10 cellular contexts compared by ENCODE assay signal in the genomic region with DNA sequence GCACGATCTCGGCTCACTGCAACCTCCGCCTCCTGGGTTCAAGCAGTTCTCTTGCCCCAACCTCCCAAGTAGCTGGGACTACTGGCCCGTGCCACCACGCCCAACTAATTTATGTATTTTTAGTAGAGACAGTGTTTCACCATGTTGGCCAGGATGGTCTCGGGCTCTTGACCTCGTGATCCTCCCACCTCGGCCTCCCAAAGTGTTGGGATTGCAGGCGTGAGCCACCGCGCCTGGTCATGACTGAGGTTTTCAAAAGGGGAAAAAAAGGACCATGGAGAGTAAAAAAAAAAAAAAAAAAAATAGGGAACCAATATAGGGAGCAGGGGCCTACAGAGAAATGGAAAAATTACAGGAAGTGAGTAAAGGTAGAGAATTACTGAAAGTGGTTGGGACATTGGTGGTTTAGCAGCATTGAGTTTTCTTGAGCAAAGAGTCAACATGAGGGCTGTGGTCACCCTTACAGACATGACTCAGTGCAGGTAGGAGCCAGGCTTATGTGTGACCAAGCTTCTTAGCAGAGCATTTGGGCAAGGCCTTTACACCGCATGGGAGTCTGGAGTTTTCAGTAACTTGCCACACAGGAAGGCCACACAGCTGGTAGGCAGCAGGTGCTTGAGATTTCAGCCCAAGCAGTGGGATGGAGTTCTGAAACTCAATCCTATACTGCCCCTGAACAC.
DNase-seq lines count a peak whose midpoint lies in the region; ATAC-seq and TF ChIP-seq lines count a peak whose summit lies in the region.
"Had no signal": no experiment of that assay in that cellular context is flagged by ENCODE, and none has a peak within 500 bp of the region (broad histone marks: within the 10 kb centered on the region; RNA-seq: fewer than 3 reads in every experiment).

No MANE protein-coding gene starts in this region.

- H3K27me3 Mint-ChIP-seq in Calu3 (ENCODE audit: unreplicated experiment), result no peaks in the 10 kb centered on the region
- H3K27me3 Mint-ChIP-seq: CD4-positive, CD25-positive, alpha-beta regulatory T cell had no signal

- H3K9me3 ChIP-seq in upper lobe of right lung, result no peaks in the 10 kb centered on the region
- H3K9me3 ChIP-seq: MG63 had no signal

- no peaks in the 10 kb centered on the region for H3K4me1 ChIP-seq in upper lobe of right lung

- no peaks in the 10 kb centered on the region for H3K36me3 ChIP-seq in upper lobe of right lung
- H3K36me3 ChIP-seq: MG63 had no signal

- TF ChIP-seq CTCF in upper lobe of right lung (IDR thresholded peaks at IDR 0.05) (no peak), Calu3 (IDR thresholded peaks at IDR 0.05; ENCODE audit: unreplicated experiment) (no peak)

- no peak overlapping the region for H3K4me3 ChIP-seq in upper lobe of right lung
- H3K4me3 ChIP-seq: MG63 had no signal

- no peak overlapping the region for H3K27ac ChIP-seq in upper lobe of right lung

- CTCF ChIA-PET in Calu3 (lab: Charles Lee), result no interaction called here

- no peaks in the 10 kb centered on the region for H3K36me3 Mint-ChIP-seq in Calu3 (ENCODE audit: insufficient read depth, unreplicated experiment)
- H3K36me3 Mint-ChIP-seq: CD4-positive, CD25-positive, alpha-beta regulatory T cell had no signal

- no peaks in the 10 kb centered on the region for H3K27me3 ChIP-seq in upper lobe of right lung
- H3K27me3 ChIP-seq: MG63 had no signal

- H3K27ac Mint-ChIP-seq in Calu3 (ENCODE audit: unreplicated experiment), result no peak overlapping the region

- BruUV-seq in Calu3 (replicated peaks; lab: Mats Ljungman, UMichigan), result no TSS peak

- peaks cover 10% of the 10 kb centered on the region for H3K9me3 Mint-ChIP-seq in Calu3 (ENCODE audit: low read depth, unreplicated experiment)
- H3K9me3 Mint-ChIP-seq: CD4-positive, CD25-positive, alpha-beta regulatory T cell had no signal

- ATAC-seq in HG02884 (IDR thresholded peaks at IDR 0.05; ENCODE audit: unreplicated experiment) (peak; percentile 59), upper lobe of right lung (peak; percentile 72)

- peak; percentile 1 to 5 (median 2) for DNase-seq in stimulated activated CD4-positive, alpha-beta T cell treated with anti-CD3 and anti-CD28 coated beads, Interleukin-12 subunit alpha, Interleukin-12 subunit beta, amount 100 ng/mL, for 48 hours (ENCODE audit: low read depth in 2 of 3, low spot score in 1 of 3)
- DNase-seq in stimulated activated CD4-positive, alpha-beta T cell treated with anti-CD3 and anti-CD28 coated beads, Interleukin-4, amount 100 ng/mL, for 24 hours, result no peak
- peak; percentile 26 for DNase-seq in RPMI7951 (ENCODE audit: low read depth)
- DNase-seq in upper lobe of right lung, result peak; percentile 76
- no peak for DNase-seq in DMS 273 treated with DMSO at 0.1 percent for 48 hours (lab: John Stamatoyannopoulos, UW)
- no peak for DNase-seq in Calu3
- no peak for DNase-seq in ecto neural progenitor cell (ENCODE audit: low spot score)
- DNase-seq: MG63 had no signal

- H3K4me1 Mint-ChIP-seq in Calu3 (ENCODE audit: low read depth, unreplicated experiment), result no peaks in the 10 kb centered on the region
- H3K4me1 Mint-ChIP-seq: CD4-positive, CD25-positive, alpha-beta regulatory T cell had no signal

- intact Hi-C loops in upper lobe of right lung (cut with DNase I) (no loop called here), Calu3 (cut with micrococcal nuclease; ENCODE audit: unreplicated experiment) (no loop called here)

- no peak overlapping the region for H3K4me3 Mint-ChIP-seq in Calu3 (ENCODE audit: low read depth, unreplicated experiment)
- H3K4me3 Mint-ChIP-seq: CD4-positive, CD25-positive, alpha-beta regulatory T cell had no signal

Comparison
In these comparisons a context has a peak if more than half of its experiments do, and no peak if none do; other contexts are left out.
1. DNase-seq: peak in stimulated activated CD4-positive, alpha-beta T cell treated with anti-CD3 and anti-CD28 coated beads, Interleukin-12 subunit alpha, Interleukin-12 subunit beta, amount 100 ng/mL, for 48 hours (3 of 3), RPMI7951 (single experiment) and upper lobe of right lung (single experiment); none in stimulated activated CD4-positive, alpha-beta T cell treated with anti-CD3 and anti-CD28 coated beads, Interleukin-4, amount 100 ng/mL, for 24 hours (single experiment), DMS 273 treated with DMSO at 0.1 percent for 48 hours (single experiment), Calu3 (single experiment) and ecto neural progenitor cell (single experiment).